Comparison of ENCODE assay signal across 20 cellular contexts in the genomic region with DNA sequence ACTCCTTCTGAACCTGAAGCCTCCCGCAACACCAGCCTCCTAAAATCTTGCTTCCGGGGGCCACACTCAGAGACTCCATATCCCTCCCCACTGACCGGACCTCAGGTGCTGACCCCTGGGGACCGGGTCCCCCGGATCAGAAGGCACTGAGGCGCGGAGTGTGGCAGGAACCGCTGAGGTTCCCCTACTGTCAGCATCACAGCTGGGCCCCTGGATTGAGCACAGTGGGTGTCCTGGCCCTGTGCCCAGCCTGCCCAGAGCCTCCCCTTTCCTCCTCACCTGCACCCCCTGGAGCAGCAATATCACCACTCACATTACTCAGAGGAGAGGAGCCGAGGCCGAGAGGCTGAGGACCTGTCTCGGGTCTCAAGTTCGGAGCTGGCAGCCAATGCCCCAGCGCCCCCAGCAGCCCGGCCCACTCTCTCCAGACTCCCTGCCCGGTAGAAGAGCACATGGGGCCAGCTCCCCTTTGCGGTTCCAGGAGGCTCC.
DNase-seq lines count a peak whose midpoint lies in the region; ATAC-seq and TF ChIP-seq lines count a peak whose summit lies in the region.
"Had no signal": no experiment of that assay in that cellular context is flagged by ENCODE, and none has a peak within 500 bp of the region (broad histone marks: within the 10 kb centered on the region; RNA-seq: fewer than 3 reads in every experiment).

No MANE protein-coding gene starts in this region.

- peak; percentile 83 for TF ChIP-seq EP300 in Ishikawa (IDR thresholded peaks at IDR 0.05; ENCODE audit: borderline replicate concordance)

- DNase-seq in DMS79 (lab: John Stamatoyannopoulos, UW) (peak; percentile 30), NCI-H345 (lab: John Stamatoyannopoulos, UW) (peak; percentile 90), iPS-NIHi11 (ENCODE audit: low spot score) (peak; percentile 62)
- DNase-seq in activated T-helper 1 cell treated with anti-CD3 and anti-CD28 coated beads, Interleukin-12 subunit alpha, Interleukin-12 subunit beta, Interleukin-2, Interleukin-4 antibody, amounts not matched to agents 30 ng/mL and 10 ng/mL and 1 ng/mL, durations not matched to agents 14 hours and 24 hours and 36 hours (ENCODE audit: low spot score): no peak
- DNase-seq in stimulated activated CD8-positive, alpha-beta memory T cell treated with anti-CD3 and anti-CD28 coated beads, Interleukin-4, amount 100 ng/mL, for 48 hours: no peak
- DNase-seq: activated B cell treated with CpG ODN at 0.5 μM for 24 hours; activated CD8-positive, alpha-beta T cell treated with anti-CD3 and anti-CD28 coated beads, Interleukin-2, amount 10 ng/mL, durations not matched to agents 7 days and 5 days; brain microvascular endothelial cell; dermis blood vessel endothelial cell; foreskin keratinocyte; hippocampal formation; kidney; MG63; naive thymus-derived CD8-positive, alpha-beta T cell; SHP77 treated with DMSO at 0.1 percent for 48 hours; stimulated activated CD4-positive, alpha-beta T cell treated with anti-CD3 and anti-CD28 coated beads, Interleukin-4, amount 100 ng/mL, for 4 hours had no signal

- no peak for ATAC-seq in HG03378 (IDR thresholded peaks at IDR 0.05; ENCODE audit: unreplicated experiment)
- ATAC-seq: activated CD8-positive, alpha-beta T cell treated with anti-CD3 and anti-CD28 coated beads, Interleukin-2, amount 10 ng/mL, durations not matched to agents 7 days and 5 days; foreskin keratinocyte; naive thymus-derived CD8-positive, alpha-beta T cell had no signal

- no peak for TF ChIP-seq RAD21 in Ishikawa (IDR thresholded peaks at IDR 0.05; ENCODE audit: low read depth)

- intact Hi-C loops in activated T-helper 1 cell treated with anti-CD3 and anti-CD28 coated beads, Interleukin-12 subunit alpha, Interleukin-12 subunit beta, Interleukin-2, Interleukin-4 antibody, amounts not matched to agents 30 ng/mL and 10 ng/mL and 1 ng/mL, durations not matched to agents 14 hours and 24 hours and 36 hours (cut with micrococcal nuclease): no loop called here

- H3K4me3 Mint-ChIP-seq in activated T-helper 1 cell treated with anti-CD3 and anti-CD28 coated beads, Interleukin-12 subunit alpha, Interleukin-12 subunit beta, Interleukin-2, Interleukin-4 antibody, amounts not matched to agents 30 ng/mL and 10 ng/mL and 1 ng/mL, durations not matched to agents 14 hours and 24 hours and 36 hours: no peak overlapping the region
- H3K4me3 Mint-ChIP-seq: activated B cell treated with CpG ODN at 0.5 μM for 24 hours; activated CD8-positive, alpha-beta T cell treated with anti-CD3 and anti-CD28 coated beads, Interleukin-2, amount 10 ng/mL, durations not matched to agents 7 days and 5 days; activated naive CD8-positive, alpha-beta T cell; naive thymus-derived CD8-positive, alpha-beta T cell; T-helper 1 cell treated with Interleukin-12 subunit alpha and Interleukin-12 subunit beta and Interleukin-4 antibody, amounts not matched to agents 30 μg/mL and 1 μg/mL, for 36 hours had no signal

- H3K27ac Mint-ChIP-seq in activated T-helper 1 cell treated with anti-CD3 and anti-CD28 coated beads, Interleukin-12 subunit alpha, Interleukin-12 subunit beta, Interleukin-2, Interleukin-4 antibody, amounts not matched to agents 30 ng/mL and 10 ng/mL and 1 ng/mL, durations not matched to agents 14 hours and 24 hours and 36 hours: no peak overlapping the region
- H3K27ac Mint-ChIP-seq: activated B cell treated with CpG ODN at 0.5 μM for 24 hours; activated CD8-positive, alpha-beta T cell treated with anti-CD3 and anti-CD28 coated beads, Interleukin-2, amount 10 ng/mL, durations not matched to agents 7 days and 5 days; activated naive CD8-positive, alpha-beta T cell; naive thymus-derived CD8-positive, alpha-beta T cell; T-helper 1 cell treated with Interleukin-12 subunit alpha and Interleukin-12 subunit beta and Interleukin-4 antibody, amounts not matched to agents 30 μg/mL and 1 μg/mL, for 36 hours had no signal

- H3K9me3 Mint-ChIP-seq in activated T-helper 1 cell treated with anti-CD3 and anti-CD28 coated beads, Interleukin-12 subunit alpha, Interleukin-12 subunit beta, Interleukin-2, Interleukin-4 antibody, amounts not matched to agents 30 ng/mL and 10 ng/mL and 1 ng/mL, durations not matched to agents 14 hours and 24 hours and 36 hours: peaks cover 6% of the 10 kb centered on the region

- peaks cover 10% of the 10 kb centered on the region for H3K27me3 Mint-ChIP-seq in activated T-helper 1 cell treated with anti-CD3 and anti-CD28 coated beads, Interleukin-12 subunit alpha, Interleukin-12 subunit beta, Interleukin-2, Interleukin-4 antibody, amounts not matched to agents 30 ng/mL and 10 ng/mL and 1 ng/mL, durations not matched to agents 14 hours and 24 hours and 36 hours (ENCODE audit: insufficient read depth)

- H3K36me3 Mint-ChIP-seq in activated T-helper 1 cell treated with anti-CD3 and anti-CD28 coated beads, Interleukin-12 subunit alpha, Interleukin-12 subunit beta, Interleukin-2, Interleukin-4 antibody, amounts not matched to agents 30 ng/mL and 10 ng/mL and 1 ng/mL, durations not matched to agents 14 hours and 24 hours and 36 hours (ENCODE audit: low read depth): no peaks in the 10 kb centered on the region

- H3K4me1 Mint-ChIP-seq in activated T-helper 1 cell treated with anti-CD3 and anti-CD28 coated beads, Interleukin-12 subunit alpha, Interleukin-12 subunit beta, Interleukin-2, Interleukin-4 antibody, amounts not matched to agents 30 ng/mL and 10 ng/mL and 1 ng/mL, durations not matched to agents 14 hours and 24 hours and 36 hours (ENCODE audit: low read depth): no peaks in the 10 kb centered on the region
- H3K4me1 Mint-ChIP-seq: activated B cell treated with CpG ODN at 0.5 μM for 24 hours had no signal

TF ChIP-seq in Ishikawa, 13 proteins besides CTCF, POLR2A, EP300 and RAD21:
- TF ChIP-seq EGR1 (IDR thresholded peaks at IDR 0.05): no peak
- TF ChIP-seq, protein P1, sequence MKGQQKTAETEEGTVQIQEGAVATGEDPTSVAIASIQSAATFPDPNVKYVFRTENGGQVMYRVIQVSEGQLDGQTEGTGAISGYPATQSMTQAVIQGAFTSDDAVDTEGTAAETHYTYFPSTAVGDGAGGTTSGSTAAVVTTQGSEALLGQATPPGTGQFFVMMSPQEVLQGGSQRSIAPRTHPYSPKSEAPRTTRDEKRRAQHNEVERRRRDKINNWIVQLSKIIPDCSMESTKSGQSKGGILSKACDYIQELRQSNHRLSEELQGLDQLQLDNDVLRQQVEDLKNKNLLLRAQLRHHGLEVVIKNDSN (IDR thresholded peaks at IDR 0.05): no peak
- peak; percentile 75 for TF ChIP-seq TEAD4 (IDR thresholded peaks at IDR 0.05)
- peak; percentile 49; the same call in 1 of the 2 replicates for TF ChIP-seq CEBPB (IDR thresholded peaks at IDR 0.05)
- peak; percentile 98 for TF ChIP-seq NFIC (IDR thresholded peaks at IDR 0.05)
- TF ChIP-seq CREB1 (IDR thresholded peaks at IDR 0.05; ENCODE audit: low read depth): no peak
- TF ChIP-seq, protein P2, sequence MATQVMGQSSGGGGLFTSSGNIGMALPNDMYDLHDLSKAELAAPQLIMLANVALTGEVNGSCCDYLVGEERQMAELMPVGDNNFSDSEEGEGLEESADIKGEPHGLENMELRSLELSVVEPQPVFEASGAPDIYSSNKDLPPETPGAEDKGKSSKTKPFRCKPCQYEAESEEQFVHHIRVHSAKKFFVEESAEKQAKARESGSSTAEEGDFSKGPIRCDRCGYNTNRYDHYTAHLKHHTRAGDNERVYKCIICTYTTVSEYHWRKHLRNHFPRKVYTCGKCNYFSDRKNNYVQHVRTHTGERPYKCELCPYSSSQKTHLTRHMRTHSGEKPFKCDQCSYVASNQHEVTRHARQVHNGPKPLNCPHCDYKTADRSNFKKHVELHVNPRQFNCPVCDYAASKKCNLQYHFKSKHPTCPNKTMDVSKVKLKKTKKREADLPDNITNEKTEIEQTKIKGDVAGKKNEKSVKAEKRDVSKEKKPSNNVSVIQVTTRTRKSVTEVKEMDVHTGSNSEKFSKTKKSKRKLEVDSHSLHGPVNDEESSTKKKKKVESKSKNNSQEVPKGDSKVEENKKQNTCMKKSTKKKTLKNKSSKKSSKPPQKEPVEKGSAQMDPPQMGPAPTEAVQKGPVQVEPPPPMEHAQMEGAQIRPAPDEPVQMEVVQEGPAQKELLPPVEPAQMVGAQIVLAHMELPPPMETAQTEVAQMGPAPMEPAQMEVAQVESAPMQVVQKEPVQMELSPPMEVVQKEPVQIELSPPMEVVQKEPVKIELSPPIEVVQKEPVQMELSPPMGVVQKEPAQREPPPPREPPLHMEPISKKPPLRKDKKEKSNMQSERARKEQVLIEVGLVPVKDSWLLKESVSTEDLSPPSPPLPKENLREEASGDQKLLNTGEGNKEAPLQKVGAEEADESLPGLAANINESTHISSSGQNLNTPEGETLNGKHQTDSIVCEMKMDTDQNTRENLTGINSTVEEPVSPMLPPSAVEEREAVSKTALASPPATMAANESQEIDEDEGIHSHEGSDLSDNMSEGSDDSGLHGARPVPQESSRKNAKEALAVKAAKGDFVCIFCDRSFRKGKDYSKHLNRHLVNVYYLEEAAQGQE (IDR thresholded peaks at IDR 0.05; ENCODE audit: low read depth): no peak
- no peak; the same call in 1 of the 2 replicates for TF ChIP-seq YY1 (IDR thresholded peaks at IDR 0.05; ENCODE audit: low read depth)
- TF ChIP-seq, protein P3, sequence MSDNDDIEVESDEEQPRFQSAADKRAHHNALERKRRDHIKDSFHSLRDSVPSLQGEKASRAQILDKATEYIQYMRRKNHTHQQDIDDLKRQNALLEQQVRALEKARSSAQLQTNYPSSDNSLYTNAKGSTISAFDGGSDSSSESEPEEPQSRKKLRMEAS (IDR thresholded peaks at IDR 0.05): peak; percentile 53
- peak; percentile 94 for TF ChIP-seq ZBTB7A (IDR thresholded peaks at IDR 0.05; ENCODE audit: low read depth)
- TF ChIP-seq TAF1 (IDR thresholded peaks at IDR 0.05; ENCODE audit: low read depth): no peak; the same call in 1 of the 2 replicates
- peak; percentile 97 for TF ChIP-seq TCF12 (IDR thresholded peaks at IDR 0.05; ENCODE audit: low read depth)
- peak; percentile 74; the same call in 1 of the 2 replicates for TF ChIP-seq FOXM1 (IDR thresholded peaks at IDR 0.05; ENCODE audit: borderline replicate concordance, low read depth)

Comparison
In these comparisons a context has a peak if more than half of its experiments do, and no peak if none do; other contexts are left out.
1. DNase-seq: peak in DMS79 (single experiment), NCI-H345 (single experiment) and iPS-NIHi11 (single experiment); none in activated T-helper 1 cell treated with anti-CD3 and anti-CD28 coated beads, Interleukin-12 subunit alpha, Interleukin-12 subunit beta, Interleukin-2, Interleukin-4 antibody, amounts not matched to agents 30 ng/mL and 10 ng/mL and 1 ng/mL, durations not matched to agents 14 hours and 24 hours and 36 hours (single experiment) and stimulated activated CD8-positive, alpha-beta memory T cell treated with anti-CD3 and anti-CD28 coated beads, Interleukin-4, amount 100 ng/mL, for 48 hours (single experiment).